1 cellular context compared by ENCODE assay signal in genomic region chr17:38906429-38907172, GRCh38.
TF ChIP-seq lines count a peak whose summit lies in the region.

No MANE protein-coding gene starts in this region.

TF ChIP-seq in endothelial cell of umbilical vein, 7 proteins besides CTCF, POLR2A, EP300 and RAD21:
- TF ChIP-seq MYC (IDR thresholded peaks at IDR 0.05; ENCODE audit: low read depth, low read length) (no peak), JUN (IDR thresholded peaks at IDR 0.05; ENCODE audit: borderline replicate concordance, insufficient read depth, insufficient read length, low read depth) (no peak), POLR2AphosphoS5 (IDR thresholded peaks at IDR 0.05; ENCODE audit: insufficient read depth, low read depth, low read length) (no peak), MAX (IDR thresholded peaks at IDR 0.05; ENCODE audit: insufficient read depth, insufficient read length) (no peak), FOS (IDR thresholded peaks at IDR 0.05; ENCODE audit: borderline replicate concordance, insufficient read depth, low read length) (no peak), GATA2 (IDR thresholded peaks at IDR 0.05; ENCODE audit: insufficient read depth, insufficient read length, low read depth, low read length) (no peak), EZH2 (IDR thresholded peaks at IDR 0.05; ENCODE audit: borderline replicate concordance, low read depth, low read length, severe bottlenecking) (no peak)
